ENCODE assay signal across 8 cellular contexts in genomic region chr3:51384145-51384729, GRCh38. TPM values are rescaled to one million over a fixed set of nuclear protein-coding genes. Genes with fewer than 3 reads are reported as not detected.
DNase-seq lines count a peak whose midpoint lies in the region; ATAC-seq and TF ChIP-seq lines count a peak whose summit lies in the region.

No MANE protein-coding gene starts in this region.

- ATAC-seq in GM18511 (IDR thresholded peaks at IDR 0.05; ENCODE audit: unreplicated experiment): peak; percentile 34
- peak; percentile 15 for ATAC-seq in HG03460 (IDR thresholded peaks at IDR 0.05; ENCODE audit: unreplicated experiment)
- peak; percentile 34 for ATAC-seq in left ventricle myocardium superior
- ATAC-seq in sciatic nerve: peak; percentile 52

- peak; percentile 9 for DNase-seq in AG10803 (ENCODE audit: low read depth)
- DNase-seq in activated T-helper 2 cell treated with anti-CD3 and anti-CD28 coated beads, Interferon-gamma antibody, Interleukin-2, Interleukin-4, amounts not matched to agents 10 μg/mL and 5 μg/mL and 100 μg/mL, durations not matched to agents 14 hours and 24 hours and 36 hours (ENCODE audit: low spot score): no peak
- peak; percentile 63 for DNase-seq in left ventricle myocardium superior
- peak; percentile 71 for DNase-seq in sciatic nerve (ENCODE audit: low spot score)
- DNase-seq in NCI-H2196 treated with DMSO at 0.1 percent for 48 hours (lab: John Stamatoyannopoulos, UW; ENCODE audit: unreplicated experiment): no peak
- DNase-seq in NCI-H510A treated with DMSO at 0.1 percent for 48 hours (lab: John Stamatoyannopoulos, UW): no peak

- peak overlapping the region; percentile 96 for H3K4me3 ChIP-seq in AG10803 (ENCODE audit: low read length)

- no peaks in the 10 kb centered on the region for H3K27me3 Mint-ChIP-seq in activated T-helper 2 cell treated with anti-CD3 and anti-CD28 coated beads, Interferon-gamma antibody, Interleukin-2, Interleukin-4, amounts not matched to agents 10 μg/mL and 5 μg/mL and 100 μg/mL, durations not matched to agents 14 hours and 24 hours and 36 hours (ENCODE audit: low read depth)

- TF ChIP-seq CTCF in AG10803 (conservative IDR thresholded peaks at IDR 0.05; ENCODE audit: low read length): no peak

- peaks cover 35% of the 10 kb centered on the region for H3K4me1 Mint-ChIP-seq in activated T-helper 2 cell treated with anti-CD3 and anti-CD28 coated beads, Interferon-gamma antibody, Interleukin-2, Interleukin-4, amounts not matched to agents 10 μg/mL and 5 μg/mL and 100 μg/mL, durations not matched to agents 14 hours and 24 hours and 36 hours (ENCODE audit: low read depth)

- H3K27ac Mint-ChIP-seq in activated T-helper 2 cell treated with anti-CD3 and anti-CD28 coated beads, Interferon-gamma antibody, Interleukin-2, Interleukin-4, amounts not matched to agents 10 μg/mL and 5 μg/mL and 100 μg/mL, durations not matched to agents 14 hours and 24 hours and 36 hours: peak overlapping the region; percentile 97

- H3K9me3 Mint-ChIP-seq in activated T-helper 2 cell treated with anti-CD3 and anti-CD28 coated beads, Interferon-gamma antibody, Interleukin-2, Interleukin-4, amounts not matched to agents 10 μg/mL and 5 μg/mL and 100 μg/mL, durations not matched to agents 14 hours and 24 hours and 36 hours: no peaks in the 10 kb centered on the region

- intact Hi-C loops in activated T-helper 2 cell treated with anti-CD3 and anti-CD28 coated beads, Interferon-gamma antibody, Interleukin-2, Interleukin-4, amounts not matched to agents 10 μg/mL and 5 μg/mL and 100 μg/mL, durations not matched to agents 14 hours and 24 hours and 36 hours (cut with micrococcal nuclease): loop anchor here (2.0 to 10.0 kb wide), 4 partner anchors 117 to 1029 kb away; partner anchors contain the start of genes CYB561D2, DCAF1, HEMK1 and NPRL2
- intact Hi-C loops in left ventricle myocardium superior (cut with micrococcal nuclease) (no loop called here), sciatic nerve (cut with DNase I) (loop anchor here (10.0 kb wide), 1 partner anchor 759 kb away; no protein-coding TSS in a partner anchor)

- H3K4me3 Mint-ChIP-seq in activated T-helper 2 cell treated with anti-CD3 and anti-CD28 coated beads, Interferon-gamma antibody, Interleukin-2, Interleukin-4, amounts not matched to agents 10 μg/mL and 5 μg/mL and 100 μg/mL, durations not matched to agents 14 hours and 24 hours and 36 hours (ENCODE audit: low read depth): peak overlapping the region; percentile 96

- H3K36me3 Mint-ChIP-seq in activated T-helper 2 cell treated with anti-CD3 and anti-CD28 coated beads, Interferon-gamma antibody, Interleukin-2, Interleukin-4, amounts not matched to agents 10 μg/mL and 5 μg/mL and 100 μg/mL, durations not matched to agents 14 hours and 24 hours and 36 hours (ENCODE audit: low read depth): peaks cover 53% of the 10 kb centered on the region

RNA-seq across cellular contexts. Expression of gene MANF, which starts 0.9 kb away (rescaled TPM):
- total RNA-seq in activated T-helper 2 cell treated with anti-CD3 and anti-CD28 coated beads, Interferon-gamma antibody, Interleukin-2, Interleukin-4, amounts not matched to agents 10 μg/mL and 5 μg/mL and 100 μg/mL, durations not matched to agents 14 hours and 24 hours and 36 hours: 235 and 238 TPM in 2 replicates
- total RNA-seq in left ventricle myocardium superior (46.2 TPM), sciatic nerve (60.8 TPM)

RNA-seq across cellular contexts. Expression of gene RBM15B, which starts 6.8 kb away (rescaled TPM):
- 36.1 and 37.4 TPM in 2 replicates for total RNA-seq in activated T-helper 2 cell treated with anti-CD3 and anti-CD28 coated beads, Interferon-gamma antibody, Interleukin-2, Interleukin-4, amounts not matched to agents 10 μg/mL and 5 μg/mL and 100 μg/mL, durations not matched to agents 14 hours and 24 hours and 36 hours
- 12.6 TPM for total RNA-seq in left ventricle myocardium superior
- 21.5 TPM for total RNA-seq in sciatic nerve

Comparison
In these comparisons a context has a peak if more than half of its experiments do, and no peak if none do; other contexts are left out.
1. DNase-seq: peak in AG10803 (single experiment), left ventricle myocardium superior (single experiment) and sciatic nerve (single experiment); none in activated T-helper 2 cell treated with anti-CD3 and anti-CD28 coated beads, Interferon-gamma antibody, Interleukin-2, Interleukin-4, amounts not matched to agents 10 μg/mL and 5 μg/mL and 100 μg/mL, durations not matched to agents 14 hours and 24 hours and 36 hours (single experiment), NCI-H2196 treated with DMSO at 0.1 percent for 48 hours (single experiment) and NCI-H510A treated with DMSO at 0.1 percent for 48 hours (single experiment).
2. Peak in every context shown above with its lines, with median percentiles within 50 percentile points of each other: ATAC-seq.